In the genomic region with DNA sequence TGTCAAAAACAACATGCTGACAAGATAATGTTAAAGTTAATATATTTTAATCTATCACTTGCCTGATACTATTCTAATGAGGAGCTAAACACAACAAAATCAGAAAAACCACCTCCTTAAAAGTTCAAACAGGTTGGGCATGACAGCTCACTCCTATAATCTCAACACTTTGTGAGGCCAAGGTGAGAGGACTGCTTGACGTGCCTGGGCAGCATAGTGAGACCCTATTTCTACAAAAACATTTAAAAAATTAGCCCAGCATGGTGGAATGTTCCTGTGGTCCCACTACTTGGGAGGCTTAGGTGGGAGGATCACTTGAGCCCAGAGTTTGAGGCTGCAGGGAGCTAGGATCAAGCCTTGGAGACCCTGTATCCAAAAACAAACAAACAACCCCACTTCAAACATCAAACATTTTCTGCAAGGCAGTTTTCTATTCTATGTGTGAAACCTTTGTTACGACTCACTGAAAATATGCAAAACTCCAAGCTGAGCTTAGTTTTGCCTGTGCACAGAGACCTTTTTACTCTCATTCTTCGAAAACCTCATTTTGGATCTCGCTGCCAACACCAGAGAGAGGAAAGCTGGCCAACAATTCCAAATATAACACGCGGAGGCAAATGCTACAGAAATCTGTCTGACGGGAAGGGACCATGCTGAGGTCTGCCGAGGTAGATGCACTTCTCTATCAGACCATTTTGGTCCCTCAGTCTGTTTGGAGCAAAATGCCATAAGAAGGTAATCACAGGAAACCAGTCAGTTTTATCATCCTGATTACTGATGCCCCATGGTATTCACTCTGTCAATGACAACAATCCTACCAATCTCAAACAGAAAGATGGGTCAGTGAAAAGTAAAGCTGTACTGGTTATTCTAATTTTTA, we compare ENCODE assay signal across 10 cellular contexts. TPM values are rescaled to one million over a fixed set of nuclear protein-coding genes. Genes with fewer than 3 reads are reported as not detected.
DNase-seq lines count a peak whose midpoint lies in the region; ATAC-seq and TF ChIP-seq lines count a peak whose summit lies in the region.
"Had no signal": no experiment of that assay in that cellular context is flagged by ENCODE, and none has a peak within 500 bp of the region (broad histone marks: within the 10 kb centered on the region; RNA-seq: fewer than 3 reads in every experiment).

No MANE protein-coding gene starts in this region.

- WGBS in mesenchymal stem cell, result 90% methylated on average over 8 of the region's 8 CpGs

- peak overlapping the region; percentile 96 for H3K9ac ChIP-seq in mesenchymal stem cell (ENCODE audit: low read length)

- H3K9me3 ChIP-seq in AG04450 (ENCODE audit: control insufficient read depth, insufficient read depth, low read length) (peaks cover 3% of the 10 kb centered on the region; the same call in 1 of the 2 replicates), mesenchymal stem cell (ENCODE audit: control insufficient read depth, low read length) (no peaks in the 10 kb centered on the region)

- H3K27ac ChIP-seq in AG04450 (ENCODE audit: low read depth, low read length) (peak overlapping the region; percentile 31), mesenchymal stem cell (ENCODE audit: low read length, poor library complexity, severe bottlenecking) (peak overlapping the region; percentile 10)

- no peak overlapping the region for H3K14ac ChIP-seq in mesenchymal stem cell (ENCODE audit: low read length in 2 of 2)

- H3K36me3 ChIP-seq in GM06990 (ENCODE audit: control insufficient read depth, insufficient read depth, low read length) (no peaks in the 10 kb centered on the region; the same call in 1 of the 2 replicates), mesenchymal stem cell (ENCODE audit: control insufficient read depth in 1 of 2, insufficient read depth in 2 of 2, low read depth in 1 of 2, low read length in 2 of 2) (peaks cover 7 to 15% of the 10 kb centered on the region in 2 experiments)

- H3K4me3 ChIP-seq in AG04450 (ENCODE audit: low read depth, low read length), result no peak overlapping the region; the same call in 1 of the 2 replicates
- H3K4me3 ChIP-seq in GM06990 (replicated peaks; ENCODE audit: low read depth, low read length), result peak overlapping the region; percentile 27
- H3K4me3 ChIP-seq in mesenchymal stem cell (ENCODE audit: insufficient read depth in 1 of 2, low read depth in 1 of 2, low read length in 2 of 2), result peak overlapping the region in 1 of 2 experiments; percentile 52

- H3K27me3 ChIP-seq in AG04450 (ENCODE audit: control insufficient read depth, insufficient read depth, low read length), result no peaks in the 10 kb centered on the region
- no peaks in the 10 kb centered on the region for H3K27me3 ChIP-seq in GM06990 (replicated peaks; ENCODE audit: control insufficient read depth, insufficient read depth, low read length)
- H3K27me3 ChIP-seq in mesenchymal stem cell (ENCODE audit: control insufficient read depth in 1 of 2, insufficient read depth in 1 of 2, low read length in 2 of 2), result no peaks in the 10 kb centered on the region

- TF ChIP-seq CTCF in AG04450 (IDR thresholded peaks at IDR 0.05; ENCODE audit: low read depth, low read length) (no peak), GM06990 (IDR thresholded peaks at IDR 0.05; ENCODE audit: insufficient read depth, low read length, poor library complexity, severe bottlenecking) (no peak)

- H3K27ac Mint-ChIP-seq in activated naive CD8-positive, alpha-beta T cell treated with anti-CD3 and anti-CD28 coated beads, Interleukin-2, amount 50 U/mL, for 24 hours, result peak overlapping the region; percentile 59

- no peak overlapping the region for H4K91ac ChIP-seq in mesenchymal stem cell (ENCODE audit: low read length)

- no peaks in the 10 kb centered on the region for H3K79me1 ChIP-seq in mesenchymal stem cell (replicated peaks; ENCODE audit: low read length, poor library complexity, severe bottlenecking)

- no peak overlapping the region for H3K23ac ChIP-seq in mesenchymal stem cell (ENCODE audit: low read length in 2 of 2)

- no peak overlapping the region for H2AFZ ChIP-seq in mesenchymal stem cell (ENCODE audit: low read depth, low read length)

- no peak overlapping the region for H2BK15ac ChIP-seq in mesenchymal stem cell (ENCODE audit: low read depth, poor library complexity, severe bottlenecking)

- H4K8ac ChIP-seq in mesenchymal stem cell (ENCODE audit: low read length), result no peak overlapping the region

- H2BK120ac ChIP-seq in mesenchymal stem cell (ENCODE audit: low read depth, low read length), result no peak overlapping the region

- peaks cover 54% of the 10 kb centered on the region for H3K36me3 Mint-ChIP-seq in activated naive CD8-positive, alpha-beta T cell treated with anti-CD3 and anti-CD28 coated beads, Interleukin-2, amount 50 U/mL, for 24 hours (ENCODE audit: low read depth)

- H2AK5ac ChIP-seq in mesenchymal stem cell (ENCODE audit: low read length, severe bottlenecking), result no peak overlapping the region

- H3K27me3 Mint-ChIP-seq in activated naive CD8-positive, alpha-beta T cell treated with anti-CD3 and anti-CD28 coated beads, Interleukin-2, amount 50 U/mL, for 24 hours, result no peaks in the 10 kb centered on the region

- H3K4me3 Mint-ChIP-seq in activated naive CD8-positive, alpha-beta T cell treated with anti-CD3 and anti-CD28 coated beads, Interleukin-2, amount 50 U/mL, for 24 hours, result no peak overlapping the region

- no peak overlapping the region for H2BK12ac ChIP-seq in mesenchymal stem cell (ENCODE audit: low read length in 2 of 2)

- DNase-seq in AG04450 (ENCODE audit: low read depth, low spot score), result no peak
- no peak for DNase-seq in GM06990 (ENCODE audit: extremely low read depth, insufficient read length)
- no peak for DNase-seq in activated naive CD8-positive, alpha-beta T cell treated with anti-CD3 and anti-CD28 coated beads, Interleukin-2, amount 50 U/mL, for 24 hours
- no peak for DNase-seq in mesenchymal stem cell
- DNase-seq in occipital lobe (lab: John Stamatoyannopoulos, UW), result no peak
- no peak for DNase-seq in NCI-H146 (lab: John Stamatoyannopoulos, UW)
- DNase-seq in NCI-H2196 treated with DMSO at 0.1 percent for 48 hours (lab: John Stamatoyannopoulos, UW; ENCODE audit: unreplicated experiment), result no peak
- DNase-seq: DMS79 treated with DMSO at 0.1 percent for 48 hours; effector CD8-positive, alpha-beta T cell had no signal

- peaks cover 81% of the 10 kb centered on the region for H3K4me1 Mint-ChIP-seq in activated naive CD8-positive, alpha-beta T cell treated with anti-CD3 and anti-CD28 coated beads, Interleukin-2, amount 50 U/mL, for 24 hours

- H3K18ac ChIP-seq in mesenchymal stem cell (ENCODE audit: low read depth in 1 of 2, low read length in 2 of 2), result no peak overlapping the region

- no peaks in the 10 kb centered on the region for H3K9me3 Mint-ChIP-seq in activated naive CD8-positive, alpha-beta T cell treated with anti-CD3 and anti-CD28 coated beads, Interleukin-2, amount 50 U/mL, for 24 hours

- H2BK5ac ChIP-seq in mesenchymal stem cell (ENCODE audit: low read depth, low read length, poor library complexity, severe bottlenecking), result no peak overlapping the region

- no peak overlapping the region for H3K4ac ChIP-seq in mesenchymal stem cell (ENCODE audit: low read depth in 1 of 2, low read length in 2 of 2)

- no peak overlapping the region for H3K4me2 ChIP-seq in mesenchymal stem cell (ENCODE audit: low read length, poor library complexity, severe bottlenecking)

- CTCF ChIA-PET in AG04450 (lab: Charles Lee), result interaction anchor here (1.0 to 2.1 kb wide), 3 partner anchors 181 to 218 kb away, joined by 3 to 13 read pairs (median 12); no protein-coding TSS in a partner anchor

- peaks cover 11% of the 10 kb centered on the region for H3K4me1 ChIP-seq in mesenchymal stem cell (ENCODE audit: control insufficient read depth, insufficient read depth, low read depth, low read length)

- POLR2A ChIA-PET in AG04450 (lab: Yijun Ruan, JAX), result interaction anchor here (0.7 kb wide), 1 partner anchor 48 kb away, joined by 3 read pairs; no protein-coding TSS in a partner anchor

- ATAC-seq in activated naive CD8-positive, alpha-beta T cell treated with anti-CD3 and anti-CD28 coated beads, Interleukin-2, amount 50 U/mL, for 24 hours, result no peak
- no peak for ATAC-seq in GM19035 (IDR thresholded peaks at IDR 0.05; ENCODE audit: unreplicated experiment)

RNA-seq across cellular contexts. Expression of gene PHF12, which starts 6.2 kb away (rescaled TPM):
- 13.6 and 17.8 TPM in 2 replicates for polyA plus RNA-seq in AG04450 (2011; rRNA removed)
- polyA minus RNA-seq in AG04450 (2011; rRNA and poly(A)+ RNA removed), result 38.7 and 50.1 TPM in 2 replicates
- polyA plus RNA-seq in mesenchymal stem cell (2013, experiment 1 of 2), result 22.4 TPM
- 20.9 TPM for polyA plus RNA-seq in mesenchymal stem cell (2013, experiment 2 of 2)
- total RNA-seq in occipital lobe, result 44.8 TPM

RNA-seq across cellular contexts. Expression of gene DHRS13, which starts 42.2 kb away (rescaled TPM):
- polyA plus RNA-seq in AG04450 (2011; rRNA removed), result 2.9 and 3.1 TPM in 2 replicates
- polyA minus RNA-seq in AG04450 (2011; rRNA and poly(A)+ RNA removed), result 1.5 and 2.3 TPM in 2 replicates
- polyA plus RNA-seq in mesenchymal stem cell (2013, experiment 1 of 2), result 1.8 TPM
- polyA plus RNA-seq in mesenchymal stem cell (2013, experiment 2 of 2), result 1.7 TPM
- total RNA-seq in occipital lobe, result 27.1 TPM

RNA-seq across cellular contexts. Expression of gene FLOT2, which starts 47.6 kb away (rescaled TPM):
- 80.5 and 83.9 TPM in 2 replicates for polyA plus RNA-seq in AG04450 (2011; rRNA removed)
- polyA minus RNA-seq in AG04450 (2011; rRNA and poly(A)+ RNA removed), result 87.8 and 106 TPM in 2 replicates
- 70.2 TPM for polyA plus RNA-seq in mesenchymal stem cell (2013, experiment 1 of 2)
- 65.0 TPM for polyA plus RNA-seq in mesenchymal stem cell (2013, experiment 2 of 2)
- 20.0 TPM for total RNA-seq in occipital lobe
